Comparison of ENCODE assay signal across 17 cellular contexts in the genomic region with DNA sequence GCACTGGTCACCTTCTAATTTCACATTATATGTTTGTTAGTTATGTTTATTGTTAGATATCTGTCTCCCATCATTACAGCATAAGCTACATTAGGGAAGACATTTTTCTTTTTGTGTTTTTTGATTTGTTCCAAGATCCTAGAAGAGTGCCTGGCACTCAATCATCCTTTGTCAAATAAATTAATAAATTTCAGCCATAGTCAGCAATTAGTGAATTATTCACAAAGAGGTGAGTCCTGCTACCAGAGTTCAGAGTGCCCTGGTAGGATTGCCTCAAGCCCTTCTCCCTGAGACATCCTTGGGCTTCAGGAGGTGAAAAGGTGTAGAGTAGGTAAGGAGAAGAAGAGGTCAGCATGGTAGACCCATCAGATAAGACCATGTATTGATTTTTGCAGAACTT.
DNase-seq lines count a peak whose midpoint lies in the region; ATAC-seq and TF ChIP-seq lines count a peak whose summit lies in the region.
"Had no signal": no experiment of that assay in that cellular context is flagged by ENCODE, and none has a peak within 500 bp of the region (broad histone marks: within the 10 kb centered on the region; RNA-seq: fewer than 3 reads in every experiment).

No MANE protein-coding gene starts in this region.

- TF ChIP-seq CTCF in heart right ventricle (IDR thresholded peaks at IDR 0.05) (no peak), brain microvascular endothelial cell (IDR thresholded peaks at IDR 0.05; ENCODE audit: low read depth, low read length, missing control alignments) (no peak), nephron (IDR thresholded peaks at IDR 0.05; ENCODE audit: unreplicated experiment in 3 of 3) (no peak)

- H3K27ac Mint-ChIP-seq in nephron = peak overlapping the region; percentile 88 to 95 (median 94)
- H3K27ac Mint-ChIP-seq in activated naive CD8-positive, alpha-beta T cell treated with anti-CD3 and anti-CD28 coated beads, Interleukin-2, amount 50 U/mL, for 24 hours = no peak overlapping the region
- H3K27ac Mint-ChIP-seq: CD4-positive, alpha-beta T cell; H9 had no signal

- H3K4me1 ChIP-seq in heart right ventricle = peaks cover 3 to 52% (median 22%) of the 10 kb centered on the region in 9 donors
- H3K4me1 ChIP-seq: Caco-2 had no signal

- H3K9me3 Mint-ChIP-seq in nephron = no peaks in the 10 kb centered on the region
- peaks cover 3% of the 10 kb centered on the region for H3K9me3 Mint-ChIP-seq in activated naive CD8-positive, alpha-beta T cell treated with anti-CD3 and anti-CD28 coated beads, Interleukin-2, amount 50 U/mL, for 24 hours
- H3K9me3 Mint-ChIP-seq: H9 had no signal

- no peaks in the 10 kb centered on the region for H3K36me3 ChIP-seq in heart right ventricle
- no peaks in the 10 kb centered on the region for H3K36me3 ChIP-seq in brain microvascular endothelial cell (replicated peaks)

- intact Hi-C loops in heart right ventricle (cut with DNase I) (loop anchor here in 4 of 10 donors (10.0 kb wide), 2 partner anchors 101 to 191 kb away; no protein-coding TSS in a partner anchor), left ventricle myocardium superior (cut with micrococcal nuclease) (no loop called here)

- H3K4me3 Mint-ChIP-seq in nephron = no peak overlapping the region
- no peak overlapping the region for H3K4me3 Mint-ChIP-seq in activated naive CD8-positive, alpha-beta T cell treated with anti-CD3 and anti-CD28 coated beads, Interleukin-2, amount 50 U/mL, for 24 hours
- H3K4me3 Mint-ChIP-seq: CD4-positive, alpha-beta T cell; H9 had no signal

- H3K36me3 Mint-ChIP-seq in nephron (ENCODE audit: low read depth) = no peaks in the 10 kb centered on the region
- no peaks in the 10 kb centered on the region for H3K36me3 Mint-ChIP-seq in activated naive CD8-positive, alpha-beta T cell treated with anti-CD3 and anti-CD28 coated beads, Interleukin-2, amount 50 U/mL, for 24 hours (ENCODE audit: low read depth)

- H3K4me3 ChIP-seq in heart right ventricle = peak overlapping the region in 2 of 10 donors; percentile 12 to 40
- no peak overlapping the region for H3K4me3 ChIP-seq in brain microvascular endothelial cell (ENCODE audit: low read depth, low read length)

- peak overlapping the region in 6 of 10 donors; percentile 13 to 70 (median 58) for H3K27ac ChIP-seq in heart right ventricle
- H3K27ac ChIP-seq in brain microvascular endothelial cell = peak overlapping the region; percentile 8
- H3K27ac ChIP-seq: KMS-11 had no signal

- no peak for DNase-seq in heart right ventricle
- no peak for DNase-seq in left ventricle myocardium superior
- DNase-seq in brain microvascular endothelial cell = no peak
- no peak for DNase-seq in activated naive CD8-positive, alpha-beta T cell treated with anti-CD3 and anti-CD28 coated beads, Interleukin-2, amount 50 U/mL, for 24 hours
- no peak for DNase-seq in ureter (ENCODE audit: low spot score)
- DNase-seq: Caco-2; CD4-positive, alpha-beta T cell; GDM1; H9; NCI-H1417; NCI-H2029; NCI-H345; NCI-H524 treated with DMSO at 0.1 percent for 48 hours; SHP77 treated with DMSO at 0.1 percent for 48 hours had no signal

- in situ Hi-C loops in brain microvascular endothelial cell (cut with HindIII; ENCODE audit: low pct_ligation_motif_present, low sequenced_read_pairs) = no loop called here

- H3K27me3 Mint-ChIP-seq in nephron (ENCODE audit: low read depth) = no peaks in the 10 kb centered on the region
- peaks cover 4% of the 10 kb centered on the region for H3K27me3 Mint-ChIP-seq in activated naive CD8-positive, alpha-beta T cell treated with anti-CD3 and anti-CD28 coated beads, Interleukin-2, amount 50 U/mL, for 24 hours
- H3K27me3 Mint-ChIP-seq: CD4-positive, alpha-beta T cell had no signal

- H3K27me3 ChIP-seq in heart right ventricle (no peaks in the 10 kb centered on the region), brain microvascular endothelial cell (replicated peaks) (no peaks in the 10 kb centered on the region)

- H3K4me1 Mint-ChIP-seq in nephron = peaks cover 46% of the 10 kb centered on the region
- H3K4me1 Mint-ChIP-seq in activated naive CD8-positive, alpha-beta T cell treated with anti-CD3 and anti-CD28 coated beads, Interleukin-2, amount 50 U/mL, for 24 hours = no peaks in the 10 kb centered on the region

- ATAC-seq in heart right ventricle = no peak
- no peak for ATAC-seq in left ventricle myocardium superior
- no peak for ATAC-seq in HG03571 (IDR thresholded peaks at IDR 0.05; ENCODE audit: unreplicated experiment)
- no peak for ATAC-seq in activated naive CD8-positive, alpha-beta T cell treated with anti-CD3 and anti-CD28 coated beads, Interleukin-2, amount 50 U/mL, for 24 hours

- no peaks in the 10 kb centered on the region for H3K9me3 ChIP-seq in heart right ventricle
- H3K9me3 ChIP-seq: Caco-2 had no signal
